In the genomic region with DNA sequence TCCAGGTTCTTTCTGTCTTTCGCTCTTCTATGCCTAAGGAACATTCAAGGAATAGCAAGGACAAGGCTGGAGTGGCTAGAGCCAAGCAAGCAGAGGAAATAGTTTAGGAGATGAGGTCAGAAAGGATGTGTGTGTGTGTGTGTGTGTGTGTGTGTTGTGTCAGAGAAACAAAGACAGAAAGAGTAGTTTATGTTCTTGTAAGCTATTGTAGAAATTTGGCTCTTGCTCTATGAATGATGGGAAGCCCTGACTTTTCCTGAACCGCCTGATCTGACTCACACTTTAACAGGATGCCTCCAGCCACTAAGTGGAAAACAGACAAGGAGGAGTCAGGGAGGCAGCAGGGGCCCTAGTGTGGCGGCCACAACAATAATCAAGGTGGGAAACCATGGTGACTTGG, we compare ENCODE assay signal across 17 cellular contexts. TPM values are rescaled to one million over a fixed set of nuclear protein-coding genes. Genes with fewer than 3 reads are reported as not detected.
DNase-seq lines count a peak whose midpoint lies in the region; ATAC-seq and TF ChIP-seq lines count a peak whose summit lies in the region.
"Had no signal": no experiment of that assay in that cellular context is flagged by ENCODE, and none has a peak within 500 bp of the region (broad histone marks: within the 10 kb centered on the region; RNA-seq: fewer than 3 reads in every experiment).

No MANE protein-coding gene starts in this region.

- H3K4me3 Mint-ChIP-seq in activated CD8-positive, alpha-beta T cell treated with anti-CD3 and anti-CD28 coated beads for 36 hours = no peak overlapping the region
- H3K4me3 Mint-ChIP-seq: activated CD4-positive, alpha-beta T cell treated with anti-CD3 and anti-CD28 coated beads, Interleukin-2, amount 10 ng/mL, durations not matched to agents 24 days and 14 days; memory B cell had no signal

- POLR2A ChIA-PET in activated CD8-positive, alpha-beta T cell treated with anti-CD3 and anti-CD28 coated beads for 36 hours (lab: Charles Lee) = no interaction called here

- H3K4me3 ChIP-seq in epithelial cell of esophagus (ENCODE audit: low read length) = no peak overlapping the region

- H3K27me3 Mint-ChIP-seq in activated CD8-positive, alpha-beta T cell treated with anti-CD3 and anti-CD28 coated beads for 36 hours = no peaks in the 10 kb centered on the region
- H3K27me3 Mint-ChIP-seq: activated CD4-positive, alpha-beta T cell treated with anti-CD3 and anti-CD28 coated beads, Interleukin-2, amount 10 ng/mL, durations not matched to agents 24 days and 14 days had no signal

- intact Hi-C loops in activated CD8-positive, alpha-beta T cell treated with anti-CD3 and anti-CD28 coated beads for 36 hours (cut with micrococcal nuclease) = no loop called here

- ATAC-seq in HG02981 (IDR thresholded peaks at IDR 0.05; ENCODE audit: unreplicated experiment) = no peak
- no peak for ATAC-seq in activated CD8-positive, alpha-beta T cell treated with anti-CD3 and anti-CD28 coated beads for 36 hours

- TF ChIP-seq CTCF in epithelial cell of esophagus (IDR thresholded peaks at IDR 0.05; ENCODE audit: insufficient read depth, low read depth, low read length, missing control alignments) = no peak
- TF ChIP-seq CTCF in activated CD8-positive, alpha-beta T cell treated with anti-CD3 and anti-CD28 coated beads for 36 hours (IDR thresholded peaks at IDR 0.05) = no peak

- DNase-seq in A172 (ENCODE audit: low spot score) = peak; percentile 33
- DNase-seq in LHCN-M2 (ENCODE audit: low read depth) = peak; percentile 5
- DNase-seq in epithelial cell of esophagus (ENCODE audit: low read depth) = peak; percentile 27
- peak; percentile 7 for DNase-seq in kidney glomerular epithelial cell (lab: John Stamatoyannopoulos, UW)
- no peak for DNase-seq in activated CD4-positive, alpha-beta T cell treated with anti-CD3 and anti-CD28 coated beads for 1 hour
- DNase-seq in NCI-H2081 (lab: John Stamatoyannopoulos, UW) = no peak
- DNase-seq in activated CD8-positive, alpha-beta T cell treated with anti-CD3 and anti-CD28 coated beads for 36 hours = no peak
- DNase-seq: activated CD4-positive, alpha-beta T cell treated with anti-CD3 and anti-CD28 coated beads, Interleukin-2, amount 10 ng/mL, durations not matched to agents 24 days and 14 days; activated T-cell treated with anti-CD3 and anti-CD28 coated beads, Interleukin-2, amount 50 U/mL, for 48 hours; amniotic stem cell; effector memory CD4-positive, alpha-beta T cell; NCI-H526; nucleus accumbens; stimulated activated CD4-positive, alpha-beta T cell treated with anti-CD3 and anti-CD28 coated beads, Interleukin-15, amount 100 ng/mL, for 24 hours; T-helper 2 cell had no signal

- no peak overlapping the region for H3K27ac Mint-ChIP-seq in activated CD8-positive, alpha-beta T cell treated with anti-CD3 and anti-CD28 coated beads for 36 hours
- H3K27ac Mint-ChIP-seq: activated CD4-positive, alpha-beta T cell treated with anti-CD3 and anti-CD28 coated beads, Interleukin-2, amount 10 ng/mL, durations not matched to agents 24 days and 14 days; memory B cell had no signal

- no peaks in the 10 kb centered on the region for H3K36me3 Mint-ChIP-seq in activated CD8-positive, alpha-beta T cell treated with anti-CD3 and anti-CD28 coated beads for 36 hours (ENCODE audit: low read depth)
- H3K36me3 Mint-ChIP-seq: memory B cell had no signal

- CTCF ChIA-PET in activated CD8-positive, alpha-beta T cell treated with anti-CD3 and anti-CD28 coated beads for 36 hours (lab: Charles Lee) = interaction anchor here (1.7 kb wide), 1 partner anchor 11 kb away, joined by 7 read pairs; no protein-coding TSS in a partner anchor

- peaks cover 2% of the 10 kb centered on the region for H3K9me3 Mint-ChIP-seq in activated CD8-positive, alpha-beta T cell treated with anti-CD3 and anti-CD28 coated beads for 36 hours
- H3K9me3 Mint-ChIP-seq: activated CD4-positive, alpha-beta T cell treated with anti-CD3 and anti-CD28 coated beads, Interleukin-2, amount 10 ng/mL, durations not matched to agents 24 days and 14 days had no signal

- H3K4me1 Mint-ChIP-seq in activated CD8-positive, alpha-beta T cell treated with anti-CD3 and anti-CD28 coated beads for 36 hours (ENCODE audit: low read depth) = no peaks in the 10 kb centered on the region
- H3K4me1 Mint-ChIP-seq: activated CD4-positive, alpha-beta T cell treated with anti-CD3 and anti-CD28 coated beads, Interleukin-2, amount 10 ng/mL, durations not matched to agents 24 days and 14 days; memory B cell had no signal

RNA-seq across cellular contexts. Expression of gene LGI2, which starts 39.7 kb away (rescaled TPM):
- 0.19 and 0.93 TPM in 2 replicates for total RNA-seq in A172 (2014; rRNA removed; shearing (Covaris generic))
- not detected in 2 replicates for total RNA-seq in LHCN-M2 (2014; rRNA removed)
- polyA plus RNA-seq in LHCN-M2 (2012) = not detected
- not detected for total RNA-seq in activated CD8-positive, alpha-beta T cell treated with anti-CD3 and anti-CD28 coated beads for 36 hours
- total RNA-seq: activated CD4-positive, alpha-beta T cell treated with anti-CD3 and anti-CD28 coated beads, Interleukin-2, amount 10 ng/mL, durations not matched to agents 24 days and 14 days had no signal

Comparison
In these comparisons a context has a peak if more than half of its experiments do, and no peak if none do; other contexts are left out.
1. DNase-seq: peak in A172 (single experiment), LHCN-M2 (single experiment), epithelial cell of esophagus (single experiment) and kidney glomerular epithelial cell (single experiment); none in activated CD4-positive, alpha-beta T cell treated with anti-CD3 and anti-CD28 coated beads for 1 hour (single experiment), NCI-H2081 (0 of 2) and activated CD8-positive, alpha-beta T cell treated with anti-CD3 and anti-CD28 coated beads for 36 hours (single experiment).